Comparison of ENCODE assay signal across 8 cellular contexts in genomic region chr7:95433952-95434351, GRCh38. TPM values are rescaled to one million over a fixed set of nuclear protein-coding genes. Genes with fewer than 3 reads are reported as not detected.
A peak's percentile ranks its signal among the peaks of the same experiment; 100 is the strongest.
DNase-seq lines count a peak whose midpoint lies in the region; ATAC-seq lines count a peak whose summit lies in the region.

No MANE protein-coding gene starts in this region.

- H3K27me3 ChIP-seq in HUES48 (ENCODE audit: control insufficient read depth, insufficient read depth, low read length) (no peaks in the 10 kb centered on the region), adipocyte (replicated peaks; ENCODE audit: control insufficient read depth, insufficient read depth, low read length) (no peaks in the 10 kb centered on the region)

- peaks cover 0 to 4% (median 3%) of the 10 kb centered on the region in 3 donors for H3K36me3 Mint-ChIP-seq in immature natural killer cell
- H3K36me3 Mint-ChIP-seq in stimulated activated memory B cell treated with anti-CD40 and anti-IgM and Interleukin-4, amounts not matched to agents 10 μg/mL and 1 μg/mL and 100 μg/mL, for 72 hours, result peaks cover 12% of the 10 kb centered on the region

- no peak overlapping the region for H3K27ac ChIP-seq in HUES48 (ENCODE audit: low read depth, low read length)

- H3K9ac ChIP-seq in HUES48 (ENCODE audit: low read depth, low read length), result peak overlapping the region; percentile 89
- H3K9ac ChIP-seq in adipocyte (ENCODE audit: low read length), result peak overlapping the region; percentile 92

- no peaks in the 10 kb centered on the region for H3K9me3 Mint-ChIP-seq in immature natural killer cell
- no peaks in the 10 kb centered on the region for H3K9me3 Mint-ChIP-seq in stimulated activated memory B cell treated with anti-CD40 and anti-IgM and Interleukin-4, amounts not matched to agents 10 μg/mL and 1 μg/mL and 100 μg/mL, for 72 hours

- H3K4me1 ChIP-seq in HUES48 (ENCODE audit: control insufficient read depth, insufficient read depth, low read length), result no peaks in the 10 kb centered on the region
- H3K4me1 ChIP-seq in adipocyte (ENCODE audit: control insufficient read depth, insufficient read depth, low read length), result peaks cover 13% of the 10 kb centered on the region

- peaks cover 19 to 28% of the 10 kb centered on the region in 2 donors for H3K4me1 Mint-ChIP-seq in immature natural killer cell
- peaks cover 18% of the 10 kb centered on the region for H3K4me1 Mint-ChIP-seq in stimulated activated memory B cell treated with anti-CD40 and anti-IgM and Interleukin-4, amounts not matched to agents 10 μg/mL and 1 μg/mL and 100 μg/mL, for 72 hours

- H3K9me3 ChIP-seq in HUES48 (ENCODE audit: control insufficient read depth, insufficient read depth, low read length) (no peaks in the 10 kb centered on the region), adipocyte (ENCODE audit: control insufficient read depth, low read length) (no peaks in the 10 kb centered on the region)

- peaks cover 0 to 5% (median 1%) of the 10 kb centered on the region in 3 donors for H3K27me3 Mint-ChIP-seq in immature natural killer cell (ENCODE audit: low read depth in 3 of 3)
- H3K27me3 Mint-ChIP-seq in stimulated activated memory B cell treated with anti-CD40 and anti-IgM and Interleukin-4, amounts not matched to agents 10 μg/mL and 1 μg/mL and 100 μg/mL, for 72 hours, result no peaks in the 10 kb centered on the region

- peak overlapping the region; percentile 71 to 95 (median 88) for H3K4me3 Mint-ChIP-seq in immature natural killer cell
- H3K4me3 Mint-ChIP-seq in stimulated activated memory B cell treated with anti-CD40 and anti-IgM and Interleukin-4, amounts not matched to agents 10 μg/mL and 1 μg/mL and 100 μg/mL, for 72 hours, result peak overlapping the region; percentile 75

- H3K36me3 ChIP-seq in HUES48 (ENCODE audit: control insufficient read depth, insufficient read depth, low read length) (no peaks in the 10 kb centered on the region; the same call in 1 of the 2 replicates), adipocyte (ENCODE audit: control insufficient read depth, insufficient read depth, low read length, severe bottlenecking) (no peaks in the 10 kb centered on the region)

- H3K4me3 ChIP-seq in HUES48 (ENCODE audit: low read depth, low read length) (peak overlapping the region; percentile 76), adipocyte (ENCODE audit: low read length) (peak overlapping the region; percentile 90)

- ATAC-seq in stimulated activated memory B cell treated with anti-CD40 and anti-IgM and Interleukin-4, amounts not matched to agents 10 μg/mL and 1 μg/mL and 100 μg/mL, for 72 hours, result no peak
- ATAC-seq in GM21447 (IDR thresholded peaks at IDR 0.05; ENCODE audit: unreplicated experiment) (no peak), HG02571 (IDR thresholded peaks at IDR 0.05; ENCODE audit: unreplicated experiment) (no peak), GM18498 (IDR thresholded peaks at IDR 0.05; ENCODE audit: unreplicated experiment) (no peak)

- DNase-seq in adipocyte (ENCODE audit: low read depth), result no peak
- no peak for DNase-seq in immature natural killer cell
- DNase-seq in NCI-H2227 (lab: John Stamatoyannopoulos, UW; ENCODE audit: unreplicated experiment), result no peak

- H3K27ac Mint-ChIP-seq in immature natural killer cell, result peak overlapping the region; percentile 18 to 82 (median 72)
- H3K27ac Mint-ChIP-seq in stimulated activated memory B cell treated with anti-CD40 and anti-IgM and Interleukin-4, amounts not matched to agents 10 μg/mL and 1 μg/mL and 100 μg/mL, for 72 hours, result peak overlapping the region; percentile 40

RNA-seq across cellular contexts. Expression of gene PON2, which starts 0.9 kb away (rescaled TPM):
- polyA plus RNA-seq in immature natural killer cell, result 10 to 100 TPM; 11.5 to 32.3 (median 19.1) TPM

RNA-seq across cellular contexts. Expression of gene PON3, which starts 37.8 kb away (rescaled TPM):
- under 1 TPM in 1 of 3 donors, not detected in 2; 0.39 TPM for polyA plus RNA-seq in immature natural killer cell

RNA-seq across cellular contexts. Expression of gene ASB4, which starts 51.8 kb away (rescaled TPM):
- polyA plus RNA-seq in immature natural killer cell, result not detected
